ENCODE assay signal across 1 cellular context in genomic region chr11:94649925-94650623, GRCh38.
TF ChIP-seq lines count a peak whose summit lies in the region.

No MANE protein-coding gene starts in this region.

TF ChIP-seq in GM23338, 12 proteins besides CTCF, POLR2A, EP300 and RAD21 (continued from another document):
- TF ChIP-seq ZNF462 (CRISPR knock-in tag; IDR thresholded peaks at IDR 0.05) (peak; percentile 17; the same call in 1 of the 2 replicates), NANOG (IDR thresholded peaks at IDR 0.05; ENCODE audit: borderline replicate concordance) (peak; percentile 100), STAT1 (IDR thresholded peaks at IDR 0.05; ENCODE audit: unreplicated experiment) (no peak), ZNF114 (CRISPR knock-in tag; IDR thresholded peaks at IDR 0.05) (no peak)
